In genomic region chr3:14359348-14359747, GRCh38 we compare ENCODE assay signal across 1 cellular context.
TF ChIP-seq lines count a peak whose summit lies in the region.

No MANE protein-coding gene starts in this region.

TF ChIP-seq in HepG2, 621 proteins besides CTCF, POLR2A, EP300 and RAD21:
- TF ChIP-seq ZNF674 (CRISPR knock-in tag; IDR thresholded peaks at IDR 0.05; ENCODE audit: low read depth) (no peak), ZNF629 (CRISPR knock-in tag; conservative IDR thresholded peaks at IDR 0.05) (peak; percentile 71)
TF ChIP-seq in HepG2: peak in this region for 1.
